ENCODE assay signal across 10 cellular contexts in the genomic region with DNA sequence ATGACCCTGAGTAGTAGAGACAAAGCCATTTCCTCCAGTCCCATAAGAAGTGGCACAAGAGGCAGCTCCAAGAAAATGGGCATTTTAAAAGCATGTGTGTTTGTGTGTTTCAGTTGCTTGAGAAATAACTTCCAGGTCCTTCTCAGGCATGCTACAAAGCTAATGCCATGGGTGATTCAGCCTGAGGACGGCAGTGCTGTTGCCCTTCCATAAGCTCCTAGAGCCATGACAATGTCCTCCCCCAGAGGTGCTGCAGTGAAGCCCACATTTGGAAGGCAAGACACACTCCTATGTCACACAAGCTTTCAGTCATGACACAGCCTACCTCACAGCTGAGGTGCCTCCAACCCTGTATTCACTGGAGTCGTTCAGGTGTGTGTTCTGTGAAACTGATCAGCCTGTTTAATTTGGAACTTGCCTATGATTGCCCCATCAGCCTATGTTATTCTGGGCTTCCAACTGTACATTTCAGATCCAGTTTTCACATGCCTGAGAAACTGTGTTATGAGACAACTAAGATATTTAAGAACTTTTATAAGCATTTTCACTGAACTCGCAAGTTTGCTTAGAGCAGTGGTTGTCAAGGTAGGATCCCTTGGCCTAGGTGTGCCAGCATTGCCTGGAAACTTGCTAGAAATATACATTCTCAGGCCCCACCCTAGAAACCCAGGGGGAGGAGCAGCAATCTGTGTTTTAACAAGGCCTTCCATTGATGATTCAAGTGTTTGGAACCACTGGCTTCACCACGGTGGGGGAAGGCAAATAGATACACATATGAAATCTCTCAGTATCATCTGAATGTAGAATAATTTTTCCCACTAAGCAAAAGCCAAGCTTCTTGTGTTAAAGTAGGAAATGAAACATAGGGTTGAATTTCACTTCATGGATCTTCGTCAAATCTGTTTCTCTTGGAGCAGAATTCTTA.
DNase-seq lines count a peak whose midpoint lies in the region; ATAC-seq and TF ChIP-seq lines count a peak whose summit lies in the region.
"Had no signal": no experiment of that assay in that cellular context is flagged by ENCODE, and none has a peak within 500 bp of the region (broad histone marks: within the 10 kb centered on the region; RNA-seq: fewer than 3 reads in every experiment).

No MANE protein-coding gene starts in this region.

- peaks cover 29% of the 10 kb centered on the region for H3K4me1 Mint-ChIP-seq in stimulated activated memory B cell treated with anti-CD40 and anti-IgM and Interleukin-4, amounts not matched to agents 10 μg/mL and 1 μg/mL and 100 μg/mL, for 72 hours
- peaks cover 19% of the 10 kb centered on the region for H3K4me1 Mint-ChIP-seq in activated T-cell treated with anti-CD3 and anti-CD28 coated beads, Interleukin-2, amount 50 U/mL, for 24 hours (ENCODE audit: low read depth)

- TF ChIP-seq CTCF in PC-9 (conservative IDR thresholded peaks at IDR 0.05): no peak

- intact Hi-C loops in PC-9 (cut with micrococcal nuclease; ENCODE audit: unreplicated experiment): loop anchor here (1.0 to 5.0 kb wide), 5 partner anchors 8 to 384 kb away; no protein-coding TSS in a partner anchor

- H3K4me1 ChIP-seq in PC-9 (replicated peaks; ENCODE audit: insufficient read depth): peaks cover 30% of the 10 kb centered on the region

- H3K27ac Mint-ChIP-seq in stimulated activated memory B cell treated with anti-CD40 and anti-IgM and Interleukin-4, amounts not matched to agents 10 μg/mL and 1 μg/mL and 100 μg/mL, for 72 hours: peak overlapping the region; percentile 51
- H3K27ac Mint-ChIP-seq in activated T-cell treated with anti-CD3 and anti-CD28 coated beads, Interleukin-2, amount 50 U/mL, for 24 hours: no peak overlapping the region
- H3K27ac Mint-ChIP-seq: T-helper 17 cell had no signal

- BruUV-seq in PC-9 (replicated peaks; lab: Mats Ljungman, UMichigan): no TSS peak

- ATAC-seq in stimulated activated memory B cell treated with anti-CD40 and anti-IgM and Interleukin-4, amounts not matched to agents 10 μg/mL and 1 μg/mL and 100 μg/mL, for 72 hours: no peak
- ATAC-seq: T-helper 17 cell had no signal

- H3K4me3 Mint-ChIP-seq in stimulated activated memory B cell treated with anti-CD40 and anti-IgM and Interleukin-4, amounts not matched to agents 10 μg/mL and 1 μg/mL and 100 μg/mL, for 72 hours: no peak overlapping the region
- no peak overlapping the region for H3K4me3 Mint-ChIP-seq in activated T-cell treated with anti-CD3 and anti-CD28 coated beads, Interleukin-2, amount 50 U/mL, for 24 hours
- H3K4me3 Mint-ChIP-seq: T-helper 17 cell had no signal

- H3K27me3 ChIP-seq in PC-9 (ENCODE audit: insufficient read depth, low read depth): no peaks in the 10 kb centered on the region

- H3K79me2 ChIP-seq in PC-9 (ENCODE audit: low read depth): no peaks in the 10 kb centered on the region

- H3K9me3 ChIP-seq in PC-9 (ENCODE audit: insufficient read depth, low read depth): no peaks in the 10 kb centered on the region

- H3K27ac ChIP-seq in PC-9: peak overlapping the region; percentile 92

- peak; percentile 40 for DNase-seq in EL
- peak; percentile 65 to 83 for DNase-seq in PC-9
- peak; percentile 12 for DNase-seq in fibroblast of peridontal ligament (ENCODE audit: extremely low read depth)
- DNase-seq in stimulated activated naive CD4-positive, alpha-beta T cell (lab: John Stamatoyannopoulos, UW): no peak
- DNase-seq in germinal center (ENCODE audit: low spot score): no peak
- DNase-seq in activated T-cell treated with anti-CD3 and anti-CD28 coated beads, Interleukin-2, amount 50 U/mL, for 24 hours: no peak
- DNase-seq: DMS79, NCI-H1694, T-helper 17 cell had no signal

- peak overlapping the region; percentile 59 for H3K4me2 ChIP-seq in PC-9

- CTCF ChIA-PET in PC-9 (lab: Charles Lee): interaction anchor here (0.6 kb wide), 2 partner anchors 45 to 209 kb away, joined by 4 to 7 read pairs; no protein-coding TSS in a partner anchor

- H3K9me2 ChIP-seq in PC-9 (ENCODE audit: insufficient read depth): no peaks in the 10 kb centered on the region

- H4K20me1 ChIP-seq in PC-9 (ENCODE audit: insufficient read depth): no peaks in the 10 kb centered on the region

- peaks cover 6% of the 10 kb centered on the region for H3K9me3 Mint-ChIP-seq in stimulated activated memory B cell treated with anti-CD40 and anti-IgM and Interleukin-4, amounts not matched to agents 10 μg/mL and 1 μg/mL and 100 μg/mL, for 72 hours
- H3K9me3 Mint-ChIP-seq in activated T-cell treated with anti-CD3 and anti-CD28 coated beads, Interleukin-2, amount 50 U/mL, for 24 hours: peaks cover 11% of the 10 kb centered on the region

- H3K36me3 Mint-ChIP-seq in stimulated activated memory B cell treated with anti-CD40 and anti-IgM and Interleukin-4, amounts not matched to agents 10 μg/mL and 1 μg/mL and 100 μg/mL, for 72 hours: no peaks in the 10 kb centered on the region
- no peaks in the 10 kb centered on the region for H3K36me3 Mint-ChIP-seq in activated T-cell treated with anti-CD3 and anti-CD28 coated beads, Interleukin-2, amount 50 U/mL, for 24 hours (ENCODE audit: low read depth)

- peak overlapping the region; percentile 70 for H2AFZ ChIP-seq in PC-9

- H3K36me3 ChIP-seq in PC-9 (ENCODE audit: low read depth): no peaks in the 10 kb centered on the region

- POLR2A ChIA-PET in PC-9 (lab: Charles Lee; ENCODE audit: unreplicated experiment): interaction anchor here (0.6 to 0.8 kb wide), 2 partner anchors 189 to 345 kb away, joined by 5 to 9 read pairs; no protein-coding TSS in a partner anchor

- H3F3A ChIP-seq in PC-9 (ENCODE audit: insufficient read depth, low read depth): peaks cover 26% of the 10 kb centered on the region

- H3K4me3 ChIP-seq in PC-9: no peak overlapping the region

- H3K27me3 Mint-ChIP-seq in stimulated activated memory B cell treated with anti-CD40 and anti-IgM and Interleukin-4, amounts not matched to agents 10 μg/mL and 1 μg/mL and 100 μg/mL, for 72 hours: no peaks in the 10 kb centered on the region
- no peaks in the 10 kb centered on the region for H3K27me3 Mint-ChIP-seq in activated T-cell treated with anti-CD3 and anti-CD28 coated beads, Interleukin-2, amount 50 U/mL, for 24 hours
- H3K27me3 Mint-ChIP-seq: T-helper 17 cell had no signal

Comparison
In these comparisons a context has a peak if more than half of its experiments do, and no peak if none do; other contexts are left out.
1. DNase-seq: peak in EL (single experiment), PC-9 (2 of 2) and fibroblast of peridontal ligament (single experiment); none in stimulated activated naive CD4-positive, alpha-beta T cell (0 of 6), germinal center (single experiment) and activated T-cell treated with anti-CD3 and anti-CD28 coated beads, Interleukin-2, amount 50 U/mL, for 24 hours (single experiment).